1 cellular context compared by ENCODE assay signal in the genomic region with DNA sequence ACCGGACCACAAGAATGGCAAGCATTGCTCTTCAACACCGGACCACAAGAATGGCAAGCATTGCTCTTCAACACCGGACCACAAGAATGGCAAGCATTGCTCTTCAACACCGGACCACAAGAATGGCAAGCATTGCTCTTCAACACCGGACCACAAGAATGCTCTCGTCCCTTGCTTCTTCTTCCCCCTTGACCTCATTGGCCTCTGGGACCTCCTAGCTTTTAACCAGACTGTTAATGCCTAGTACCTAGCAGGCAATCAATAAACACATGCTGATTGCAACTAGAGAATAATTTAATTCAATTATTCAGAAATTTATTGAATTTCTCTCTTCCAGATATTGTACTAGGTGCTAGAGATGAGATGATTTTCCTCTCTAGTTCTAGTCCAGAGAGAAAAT. TPM values are rescaled to one million over a fixed set of nuclear protein-coding genes. Genes with fewer than 3 reads are reported as not detected.
"Had no signal": no experiment of that assay in that cellular context is flagged by ENCODE, and none has a peak within 500 bp of the region (broad histone marks: within the 10 kb centered on the region; RNA-seq: fewer than 3 reads in every experiment).

No MANE protein-coding gene starts in this region.

RNA-seq across cellular contexts. Expression of gene NTM, which starts 28.0 kb away (rescaled TPM):
- total RNA-seq: K562 had no signal
- polyA plus RNA-seq: K562 had no signal
